In genomic region chr15:56741541-56741940, GRCh38 we compare ENCODE assay signal across 19 cellular contexts. TPM values are rescaled to one million over a fixed set of nuclear protein-coding genes. Genes with fewer than 3 reads are reported as not detected.
DNase-seq lines count a peak whose midpoint lies in the region; ATAC-seq and TF ChIP-seq lines count a peak whose summit lies in the region.
"Had no signal": no experiment of that assay in that cellular context is flagged by ENCODE, and none has a peak within 500 bp of the region (broad histone marks: within the 10 kb centered on the region; RNA-seq: fewer than 3 reads in every experiment).

No MANE protein-coding gene starts in this region.

- intact Hi-C loops in vagina (cut with DNase I): no loop called here
- intact Hi-C loops in natural killer cell (cut with micrococcal nuclease): no loop called here

- no peaks in the 10 kb centered on the region for H3K36me3 ChIP-seq in adipocyte (ENCODE audit: control insufficient read depth, insufficient read depth, low read length, severe bottlenecking)
- no peaks in the 10 kb centered on the region for H3K36me3 ChIP-seq in vagina
- H3K36me3 ChIP-seq: BE2C, HAP-1 had no signal

- TF ChIP-seq POLR2A in vagina (IDR thresholded peaks at IDR 0.05): no peak

- no peaks in the 10 kb centered on the region for H3K27me3 ChIP-seq in adipocyte (replicated peaks; ENCODE audit: control insufficient read depth, insufficient read depth, low read length)
- no peaks in the 10 kb centered on the region for H3K27me3 ChIP-seq in vagina
- H3K27me3 ChIP-seq: BE2C had no signal

- DNase-seq in AG10803 (ENCODE audit: low read depth) (peak; percentile 85), adipocyte (ENCODE audit: low read depth) (no peak), fibroblast of the aortic adventitia (ENCODE audit: low read depth) (peak; percentile 53), vagina (ENCODE audit: extremely low spot score in 2 of 2) (no peak), RKO (ENCODE audit: low spot score) (no peak), natural killer cell (no peak)
- DNase-seq: AML-193; BE2C; C1 segment of cervical spinal cord; Calu3; CD4-positive, alpha-beta memory T cell; COR-L47; DMS53; DMS79 treated with DMSO at 0.1 percent for 48 hours; GF-D8; GOT3 had no signal

- H3K36me3 Mint-ChIP-seq in natural killer cell: no peaks in the 10 kb centered on the region
- H3K36me3 Mint-ChIP-seq: CD4-positive, alpha-beta memory T cell had no signal

- peak overlapping the region; percentile 47 for H3K27ac ChIP-seq in vagina
- H3K27ac ChIP-seq: 22Rv1 had no signal

- no peak for TF ChIP-seq CTCF in AG10803 (conservative IDR thresholded peaks at IDR 0.05; ENCODE audit: low read length)
- TF ChIP-seq CTCF in fibroblast of the aortic adventitia (IDR thresholded peaks at IDR 0.05; ENCODE audit: insufficient read depth, low read length): no peak
- no peak for TF ChIP-seq CTCF in vagina (IDR thresholded peaks at IDR 0.05)
- no peak for TF ChIP-seq CTCF in natural killer cell (IDR thresholded peaks at IDR 0.05)

- no peak overlapping the region for H3K27ac Mint-ChIP-seq in natural killer cell
- H3K27ac Mint-ChIP-seq: CD4-positive, alpha-beta memory T cell had no signal

- H3K9me3 ChIP-seq in adipocyte (ENCODE audit: control insufficient read depth, low read length) (peaks cover 5% of the 10 kb centered on the region), vagina (no peaks in the 10 kb centered on the region)
- H3K9me3 ChIP-seq: BE2C, HAP-1 had no signal

- H3K9ac ChIP-seq in adipocyte (ENCODE audit: low read length): peak overlapping the region; percentile 39

- ATAC-seq in GM19328 (IDR thresholded peaks at IDR 0.05; ENCODE audit: unreplicated experiment) (no peak), natural killer cell (no peak)

- H3K4me3 ChIP-seq in AG10803 (ENCODE audit: low read length): no peak overlapping the region
- H3K4me3 ChIP-seq in adipocyte (ENCODE audit: low read length): no peak overlapping the region
- H3K4me3 ChIP-seq in fibroblast of the aortic adventitia (ENCODE audit: low read depth, low read length): no peak overlapping the region
- no peak overlapping the region for H3K4me3 ChIP-seq in vagina
- H3K4me3 ChIP-seq: HAP-1 had no signal

- H3K9me3 Mint-ChIP-seq in natural killer cell: no peaks in the 10 kb centered on the region

- peaks cover 7 to 23% of the 10 kb centered on the region in 2 donors for H3K27me3 Mint-ChIP-seq in natural killer cell (ENCODE audit: low read depth in 2 of 2)

- no peaks in the 10 kb centered on the region for H3K4me1 Mint-ChIP-seq in natural killer cell
- H3K4me1 Mint-ChIP-seq: CD4-positive, alpha-beta memory T cell had no signal

- H3K4me3 Mint-ChIP-seq in natural killer cell: no peak overlapping the region
- H3K4me3 Mint-ChIP-seq: CD4-positive, alpha-beta memory T cell had no signal

- H3K4me1 ChIP-seq in adipocyte (ENCODE audit: control insufficient read depth, insufficient read depth, low read length) (peaks cover 44% of the 10 kb centered on the region), vagina (peaks cover 23% of the 10 kb centered on the region)
- H3K4me1 ChIP-seq: BE2C had no signal

RNA-seq across cellular contexts. Expression of gene ZNF280D, which starts 8.2 kb away (rescaled TPM):
- 30.9 and 55.3 TPM in 2 replicates for total RNA-seq in fibroblast of the aortic adventitia (ENCODE audit: low replicate concordance)
- total RNA-seq in vagina: 57.9 TPM
- 10 to 100 TPM; 35.6 to 39.6 (median 35.9) TPM for total RNA-seq in natural killer cell

Comparison
In these comparisons a context has a peak if more than half of its experiments do, and no peak if none do; other contexts are left out.
1. DNase-seq: peak in AG10803 (single experiment) and fibroblast of the aortic adventitia (single experiment); none in adipocyte (single experiment), vagina (0 of 2), RKO (single experiment) and natural killer cell (single experiment).